Comparison of ENCODE assay signal across 1 cellular context in genomic region chr17:39916918-39917317, GRCh38.
TF ChIP-seq lines count a peak whose summit lies in the region.

No MANE protein-coding gene starts in this region.

TF ChIP-seq in H1, 55 proteins besides CTCF, POLR2A, EP300 and RAD21:
- no peak for TF ChIP-seq RXRA (IDR thresholded peaks at IDR 0.05; ENCODE audit: insufficient read depth, low read depth, low read length)
- no peak for TF ChIP-seq HDAC2 (IDR thresholded peaks at IDR 0.05; ENCODE audit: borderline replicate concordance in 1 of 2, low read depth in 2 of 2, low read length in 2 of 2)
- no peak for TF ChIP-seq SIN3A (conservative IDR thresholded peaks at IDR 0.05 in 1 of 2, IDR thresholded peaks at IDR 0.05 in 1 of 2; ENCODE audit: low read depth in 1 of 2, low read length in 2 of 2)
- TF ChIP-seq ATF3 (IDR thresholded peaks at IDR 0.05; ENCODE audit: insufficient read depth, low read depth, low read length): no peak
- TF ChIP-seq RBBP5 (IDR thresholded peaks at IDR 0.05; ENCODE audit: borderline replicate concordance, low read depth, low read length): no peak
- no peak for TF ChIP-seq CEBPB (IDR thresholded peaks at IDR 0.05; ENCODE audit: low read depth, low read length)
- no peak for TF ChIP-seq BACH1 (IDR thresholded peaks at IDR 0.05; ENCODE audit: low read length)
- TF ChIP-seq CTBP2 (IDR thresholded peaks at IDR 0.05; ENCODE audit: borderline replicate concordance, insufficient read depth, insufficient read length, low read length): no peak
- no peak for TF ChIP-seq BCL11A (IDR thresholded peaks at IDR 0.05; ENCODE audit: low read depth in 2 of 2, low read length in 2 of 2)
- TF ChIP-seq CHD1 (IDR thresholded peaks at IDR 0.05; ENCODE audit: low read depth, low read length): no peak
- no peak for TF ChIP-seq POU5F1 (IDR thresholded peaks at IDR 0.05; ENCODE audit: low read depth, low read length)
- TF ChIP-seq KDM5A (IDR thresholded peaks at IDR 0.05; ENCODE audit: low read length): no peak
- no peak for TF ChIP-seq PHF8 (conservative IDR thresholded peaks at IDR 0.05; ENCODE audit: low read depth, low read length)
- TF ChIP-seq HDAC6 (IDR thresholded peaks at IDR 0.05; ENCODE audit: low read depth, low read length): no peak
- no peak for TF ChIP-seq KDM4A (IDR thresholded peaks at IDR 0.05; ENCODE audit: low read depth, low read length, severe bottlenecking)
